Comparison of ENCODE assay signal across 19 cellular contexts in genomic region chr6:98272061-98272460, GRCh38.
"Had no signal": no experiment of that assay in that cellular context is flagged by ENCODE, and none has a peak within 500 bp of the region (broad histone marks: within the 10 kb centered on the region; RNA-seq: fewer than 3 reads in every experiment).

No MANE protein-coding gene starts in this region.

- H3K36me3 ChIP-seq: ovary, spleen, thoracic aorta, transverse colon had no signal

- H3K4me3 ChIP-seq: dorsolateral prefrontal cortex, mucosa of descending colon, ovary, spleen, thoracic aorta, transverse colon had no signal

- DNase-seq: cortex of kidney; effector CD8-positive, alpha-beta T cell; islet precursor cell; mammary epithelial cell; mucosa of descending colon; naive thymus-derived CD8-positive, alpha-beta T cell; ovary; spleen; stimulated activated CD4-positive, alpha-beta T cell treated with anti-CD3 and anti-CD28 coated beads, Interleukin-15, amount 100 ng/mL, for 24 hours; stimulated activated CD4-positive, alpha-beta T cell treated with anti-CD3 and anti-CD28 coated beads, Interleukin-1b, Interleukin-23, amount 100 ng/mL, for 48 hours; stimulated activated CD4-positive, alpha-beta T cell treated with anti-CD3 and anti-CD28 coated beads, Interleukin-4, amount 100 ng/mL, for 4 hours; stimulated activated naive B cell treated with anti-CD40 and anti-IgM and Interleukin-4, amounts not matched to agents 10 μg/mL and 1 μg/mL and 100 μg/mL, for 72 hours; stimulated activated naive CD8-positive, alpha-beta T cell treated with anti-CD3 and anti-CD28 coated beads, Interleukin-15, amount 100 ng/mL, for 72 hours; transverse colon had no signal

- ATAC-seq: esophagus mucosa; left lobe of liver; mucosa of descending colon; naive thymus-derived CD8-positive, alpha-beta T cell; sciatic nerve; stimulated activated naive B cell treated with anti-CD40 and anti-IgM and Interleukin-4, amounts not matched to agents 10 μg/mL and 1 μg/mL and 100 μg/mL, for 72 hours; stimulated activated naive CD8-positive, alpha-beta T cell treated with anti-CD3 and anti-CD28 coated beads, Interleukin-15, amount 100 ng/mL, for 72 hours had no signal

- H3K27ac ChIP-seq: ovary, spleen, thoracic aorta, transverse colon had no signal

- H3K27me3 ChIP-seq: dorsolateral prefrontal cortex, ovary, spleen, transverse colon had no signal

- H3K4me1 ChIP-seq: spleen, transverse colon had no signal

- H3K9me3 ChIP-seq: mucosa of descending colon, ovary, spleen, thoracic aorta, transverse colon had no signal
